In the genomic region with DNA sequence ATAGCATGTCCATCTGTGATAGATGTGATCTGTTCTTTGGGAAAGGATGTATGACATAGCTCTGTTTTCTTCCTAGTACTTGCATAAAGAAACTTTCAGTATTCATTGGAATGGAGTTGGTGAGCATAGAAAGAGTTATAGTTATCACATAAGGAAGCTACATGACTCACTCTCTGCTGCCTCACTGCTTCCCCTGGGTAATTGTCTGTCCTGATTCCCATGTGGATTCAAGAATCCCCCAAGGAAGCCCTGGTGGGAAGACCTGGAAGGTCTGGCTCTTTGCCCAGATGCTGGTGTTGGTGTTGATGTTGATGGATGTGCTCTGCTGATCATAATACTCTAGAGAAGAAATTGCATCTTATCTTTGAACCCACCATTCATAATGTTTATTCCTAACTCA, we compare ENCODE assay signal across 1 cellular context.
TF ChIP-seq lines count a peak whose summit lies in the region.

No MANE protein-coding gene starts in this region.

TF ChIP-seq in HEK293, 187 proteins besides CTCF, POLR2A, EP300 and RAD21 (continued from another document and continues in another):
- TF ChIP-seq YY2 (tag by site-specific recombination; IDR thresholded peaks at IDR 0.05) (no peak), GLI2 (tag by site-specific recombination; IDR thresholded peaks at IDR 0.05; ENCODE audit: borderline replicate concordance, low read depth) (no peak; the same call in 1 of the 2 replicates), ZNF677 (tag by site-specific recombination; IDR thresholded peaks at IDR 0.05) (no peak), FEZF1 (tag by site-specific recombination; IDR thresholded peaks at IDR 0.05) (no peak), SP7 (tag by site-specific recombination; IDR thresholded peaks at IDR 0.05) (peak; percentile 55; the same call in 1 of the 2 replicates), GFI1B (tag by site-specific recombination; IDR thresholded peaks at IDR 0.05) (no peak), ZNF423 (tag by site-specific recombination; IDR thresholded peaks at IDR 0.05) (peak; percentile 74; the same call in 1 of the 2 replicates), ZNF112 (tag by site-specific recombination; IDR thresholded peaks at IDR 0.05) (no peak), ZNF140 (tag by site-specific recombination; IDR thresholded peaks at IDR 0.05) (no peak), ZNF184 (tag by site-specific recombination; IDR thresholded peaks at IDR 0.05) (0 out of 2 replicates have a peak, but pooled peaks have one; percentile 33), ZNF211 (tag by site-specific recombination; IDR thresholded peaks at IDR 0.05; ENCODE audit: low read depth) (no peak), ZBTB8A (tag by site-specific recombination; IDR thresholded peaks at IDR 0.05) (no peak), ZNF558 (tag by site-specific recombination; IDR thresholded peaks at IDR 0.05) (peak; percentile 58; the same call in 1 of the 2 replicates), ZNF76 (tag by site-specific recombination; IDR thresholded peaks at IDR 0.05; ENCODE audit: borderline replicate concordance, low read depth) (no peak), ZBTB20 (tag by site-specific recombination; IDR thresholded peaks at IDR 0.05) (no peak), ZNF341 (tag by site-specific recombination; IDR thresholded peaks at IDR 0.05; ENCODE audit: low read depth) (no peak), ZNF366 (tag by site-specific recombination; conservative IDR thresholded peaks at IDR 0.05) (peak; percentile 57), ZBTB17 (tag by site-specific recombination; IDR thresholded peaks at IDR 0.05) (peak; percentile 40; the same call in 1 of the 2 replicates), BCL11A (tag by site-specific recombination; IDR thresholded peaks at IDR 0.05; ENCODE audit: low read depth) (no peak), PATZ1 (tag by site-specific recombination; IDR thresholded peaks at IDR 0.05) (no peak), ZNF202 (tag by site-specific recombination; IDR thresholded peaks at IDR 0.05; ENCODE audit: borderline replicate concordance) (no peak), KLF7 (tag by site-specific recombination; IDR thresholded peaks at IDR 0.05; ENCODE audit: borderline replicate concordance) (no peak), ZNF776 (tag by site-specific recombination; IDR thresholded peaks at IDR 0.05; ENCODE audit: borderline replicate concordance) (no peak), ZNF660 (tag by site-specific recombination; IDR thresholded peaks at IDR 0.05) (peak; percentile 59), ZNF518A (tag by site-specific recombination; conservative IDR thresholded peaks at IDR 0.05; ENCODE audit: low read depth) (no peak), BCL11B (tag by site-specific recombination; IDR thresholded peaks at IDR 0.05; ENCODE audit: low read depth) (no peak), ZNF2 (tag by site-specific recombination; IDR thresholded peaks at IDR 0.05) (no peak), ZNF629 (tag by site-specific recombination; IDR thresholded peaks at IDR 0.05) (peak; percentile 61), ZEB2 (tag by site-specific recombination; IDR thresholded peaks at IDR 0.05) (peak; percentile 74), ZBTB7A (tag by site-specific recombination; IDR thresholded peaks at IDR 0.05; ENCODE audit: low read depth) (no peak), ZNF37A (tag by site-specific recombination; IDR thresholded peaks at IDR 0.05) (no peak), ZNF157 (tag by site-specific recombination; IDR thresholded peaks at IDR 0.05) (no peak), ZNF654 (tag by site-specific recombination; IDR thresholded peaks at IDR 0.05; ENCODE audit: low read depth) (no peak), TRIM28 (IDR thresholded peaks at IDR 0.05; ENCODE audit: borderline replicate concordance, low read length) (no peak), ZSCAN30 (tag by site-specific recombination; IDR thresholded peaks at IDR 0.05) (no peak), RBAK (tag by site-specific recombination; IDR thresholded peaks at IDR 0.05) (no peak), HIC1 (tag by site-specific recombination; IDR thresholded peaks at IDR 0.05) (no peak), ZNF138 (tag by site-specific recombination; IDR thresholded peaks at IDR 0.05; ENCODE audit: borderline replicate concordance) (no peak), ZNF223 (tag by site-specific recombination; IDR thresholded peaks at IDR 0.05) (no peak)
- TF ChIP-seq, protein P1, sequence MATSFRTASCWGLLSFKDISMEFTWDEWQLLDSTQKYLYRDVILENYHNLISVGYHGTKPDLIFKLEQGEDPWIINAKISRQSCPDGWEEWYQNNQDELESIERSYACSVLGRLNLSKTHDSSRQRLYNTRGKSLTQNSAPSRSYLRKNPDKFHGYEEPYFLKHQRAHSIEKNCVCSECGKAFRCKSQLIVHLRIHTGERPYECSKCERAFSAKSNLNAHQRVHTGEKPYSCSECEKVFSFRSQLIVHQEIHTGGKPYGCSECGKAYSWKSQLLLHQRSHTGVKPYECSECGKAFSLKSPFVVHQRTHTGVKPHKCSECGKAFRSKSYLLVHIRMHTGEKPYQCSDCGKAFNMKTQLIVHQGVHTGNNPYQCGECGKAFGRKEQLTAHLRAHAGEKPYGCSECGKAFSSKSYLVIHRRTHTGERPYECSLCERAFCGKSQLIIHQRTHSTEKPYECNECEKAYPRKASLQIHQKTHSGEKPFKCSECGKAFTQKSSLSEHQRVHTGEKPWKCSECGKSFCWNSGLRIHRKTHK (tag by site-specific recombination; IDR thresholded peaks at IDR 0.05): no peak
- TF ChIP-seq, protein P2, sequence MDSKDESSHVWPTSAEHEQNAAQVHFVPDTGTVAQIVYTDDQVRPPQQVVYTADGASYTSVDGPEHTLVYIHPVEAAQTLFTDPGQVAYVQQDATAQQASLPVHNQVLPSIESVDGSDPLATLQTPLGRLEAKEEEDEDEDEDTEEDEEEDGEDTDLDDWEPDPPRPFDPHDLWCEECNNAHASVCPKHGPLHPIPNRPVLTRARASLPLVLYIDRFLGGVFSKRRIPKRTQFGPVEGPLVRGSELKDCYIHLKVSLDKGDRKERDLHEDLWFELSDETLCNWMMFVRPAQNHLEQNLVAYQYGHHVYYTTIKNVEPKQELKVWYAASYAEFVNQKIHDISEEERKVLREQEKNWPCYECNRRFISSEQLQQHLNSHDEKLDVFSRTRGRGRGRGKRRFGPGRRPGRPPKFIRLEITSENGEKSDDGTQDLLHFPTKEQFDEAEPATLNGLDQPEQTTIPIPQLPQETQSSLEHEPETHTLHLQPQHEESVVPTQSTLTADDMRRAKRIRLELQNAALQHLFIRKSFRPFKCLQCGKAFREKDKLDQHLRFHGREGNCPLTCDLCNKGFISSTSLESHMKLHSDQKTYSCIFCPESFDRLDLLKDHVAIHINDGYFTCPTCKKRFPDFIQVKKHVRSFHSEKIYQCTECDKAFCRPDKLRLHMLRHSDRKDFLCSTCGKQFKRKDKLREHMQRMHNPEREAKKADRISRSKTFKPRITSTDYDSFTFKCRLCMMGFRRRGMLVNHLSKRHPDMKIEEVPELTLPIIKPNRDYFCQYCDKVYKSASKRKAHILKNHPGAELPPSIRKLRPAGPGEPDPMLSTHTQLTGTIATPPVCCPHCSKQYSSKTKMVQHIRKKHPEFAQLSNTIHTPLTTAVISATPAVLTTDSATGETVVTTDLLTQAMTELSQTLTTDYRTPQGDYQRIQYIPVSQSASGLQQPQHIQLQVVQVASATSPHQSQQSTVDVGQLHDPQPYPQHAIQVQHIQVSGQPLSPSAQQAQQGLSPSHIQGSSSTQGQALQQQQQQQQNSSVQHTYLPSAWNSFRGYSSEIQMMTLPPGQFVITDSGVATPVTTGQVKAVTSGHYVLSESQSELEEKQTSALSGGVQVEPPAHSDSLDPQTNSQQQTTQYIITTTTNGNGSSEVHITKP (tag by site-specific recombination; IDR thresholded peaks at IDR 0.05): peak; percentile 30; the same call in 1 of the 2 replicates
- TF ChIP-seq, protein P3, sequence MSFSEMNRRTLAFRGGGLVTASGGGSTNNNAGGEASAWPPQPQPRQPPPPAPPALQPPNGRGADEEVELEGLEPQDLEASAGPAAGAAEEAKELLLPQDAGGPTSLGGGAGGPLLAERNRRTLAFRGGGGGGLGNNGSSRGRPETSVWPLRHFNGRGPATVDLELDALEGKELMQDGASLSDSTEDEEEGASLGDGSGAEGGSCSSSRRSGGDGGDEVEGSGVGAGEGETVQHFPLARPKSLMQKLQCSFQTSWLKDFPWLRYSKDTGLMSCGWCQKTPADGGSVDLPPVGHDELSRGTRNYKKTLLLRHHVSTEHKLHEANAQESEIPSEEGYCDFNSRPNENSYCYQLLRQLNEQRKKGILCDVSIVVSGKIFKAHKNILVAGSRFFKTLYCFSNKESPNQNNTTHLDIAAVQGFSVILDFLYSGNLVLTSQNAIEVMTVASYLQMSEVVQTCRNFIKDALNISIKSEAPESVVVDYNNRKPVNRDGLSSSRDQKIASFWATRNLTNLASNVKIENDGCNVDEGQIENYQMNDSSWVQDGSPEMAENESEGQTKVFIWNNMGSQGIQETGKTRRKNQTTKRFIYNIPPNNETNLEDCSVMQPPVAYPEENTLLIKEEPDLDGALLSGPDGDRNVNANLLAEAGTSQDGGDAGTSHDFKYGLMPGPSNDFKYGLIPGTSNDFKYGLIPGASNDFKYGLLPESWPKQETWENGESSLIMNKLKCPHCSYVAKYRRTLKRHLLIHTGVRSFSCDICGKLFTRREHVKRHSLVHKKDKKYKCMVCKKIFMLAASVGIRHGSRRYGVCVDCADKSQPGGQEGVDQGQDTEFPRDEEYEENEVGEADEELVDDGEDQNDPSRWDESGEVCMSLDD (tag by site-specific recombination; IDR thresholded peaks at IDR 0.05): no peak
